ENCODE assay signal across 1 cellular context in the genomic region with DNA sequence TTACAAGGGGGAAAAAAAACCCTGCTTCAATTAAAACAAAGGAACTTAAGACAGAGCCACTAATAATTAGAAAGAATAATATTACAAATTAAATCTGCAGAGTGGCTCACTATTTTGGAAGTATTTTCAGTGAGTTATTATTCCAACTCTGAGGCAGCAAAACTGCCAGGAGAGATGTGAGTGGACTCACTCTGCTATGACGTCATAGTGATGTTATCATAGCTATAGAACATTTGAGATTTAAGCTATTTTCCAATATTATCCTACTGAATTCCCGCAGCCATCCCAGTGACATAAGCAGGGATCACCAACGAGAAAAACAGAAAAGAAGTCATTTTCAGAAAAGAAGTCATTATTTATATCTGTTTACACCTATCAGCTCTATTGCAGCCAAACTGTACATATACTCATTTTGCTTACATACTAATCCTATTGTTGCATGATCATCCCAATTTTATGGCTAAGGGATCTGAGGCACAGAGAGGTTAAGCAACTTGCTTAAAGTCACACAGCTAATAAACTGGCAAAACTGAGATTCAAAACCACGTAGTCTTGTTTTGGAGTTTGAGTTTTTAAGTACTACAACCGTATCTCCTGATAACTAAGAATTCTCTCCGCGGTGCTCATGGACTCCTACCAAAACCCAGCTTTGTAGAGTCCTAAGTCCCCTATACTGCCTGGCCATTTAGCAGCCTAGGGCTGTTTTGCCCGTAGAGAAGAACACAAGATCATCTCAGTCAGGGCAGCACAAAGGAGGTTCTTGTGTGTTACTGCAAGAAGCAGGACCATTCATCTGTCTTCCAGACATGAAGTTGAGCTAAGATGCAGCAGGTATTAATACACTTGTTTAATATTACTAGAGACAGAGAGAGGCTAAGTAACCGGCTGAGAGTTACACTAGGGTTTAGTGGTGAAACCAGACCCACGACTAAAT.
A peak's percentile ranks its signal among the peaks of the same experiment; 100 is the strongest.
TF ChIP-seq lines count a peak whose summit lies in the region.

No MANE protein-coding gene starts in this region.

TF ChIP-seq in SK-N-SH treated with all-trans-retinoic acid at 6 μM for 48 hours, 23 proteins besides CTCF, POLR2A, EP300 and RAD21 (continued from another document):
- TF ChIP-seq ZC3H10 (CRISPR knock-in tag; IDR thresholded peaks at IDR 0.05) (no peak), CSRNP3 (CRISPR knock-in tag; IDR thresholded peaks at IDR 0.05) (no peak), PPARA (CRISPR knock-in tag; IDR thresholded peaks at IDR 0.05; ENCODE audit: borderline replicate concordance) (peak; percentile 84; the same call in 1 of the 2 replicates), ARNTL (CRISPR knock-in tag; IDR thresholded peaks at IDR 0.05; ENCODE audit: borderline replicate concordance, low read depth) (no peak), CREB5 (CRISPR knock-in tag; IDR thresholded peaks at IDR 0.05; ENCODE audit: low read depth) (peak; percentile 85), ESRRG (CRISPR knock-in tag; IDR thresholded peaks at IDR 0.05) (no peak), ZFP3 (CRISPR knock-in tag; IDR thresholded peaks at IDR 0.05) (no peak), TOX (CRISPR knock-in tag; IDR thresholded peaks at IDR 0.05; ENCODE audit: borderline replicate concordance) (no peak), PATZ1 (CRISPR knock-in tag; IDR thresholded peaks at IDR 0.05; ENCODE audit: borderline replicate concordance) (no peak), POU6F1 (CRISPR knock-in tag; IDR thresholded peaks at IDR 0.05; ENCODE audit: borderline replicate concordance, low read depth) (no peak), TCF4 (CRISPR knock-in tag; IDR thresholded peaks at IDR 0.05; ENCODE audit: borderline replicate concordance) (no peak), BACH2 (CRISPR knock-in tag; IDR thresholded peaks at IDR 0.05; ENCODE audit: borderline replicate concordance) (no peak), CSDC2 (CRISPR knock-in tag; IDR thresholded peaks at IDR 0.05) (no peak), ZNF70 (CRISPR knock-in tag; IDR thresholded peaks at IDR 0.05) (peak; percentile 82)
- TF ChIP-seq, protein P1, sequence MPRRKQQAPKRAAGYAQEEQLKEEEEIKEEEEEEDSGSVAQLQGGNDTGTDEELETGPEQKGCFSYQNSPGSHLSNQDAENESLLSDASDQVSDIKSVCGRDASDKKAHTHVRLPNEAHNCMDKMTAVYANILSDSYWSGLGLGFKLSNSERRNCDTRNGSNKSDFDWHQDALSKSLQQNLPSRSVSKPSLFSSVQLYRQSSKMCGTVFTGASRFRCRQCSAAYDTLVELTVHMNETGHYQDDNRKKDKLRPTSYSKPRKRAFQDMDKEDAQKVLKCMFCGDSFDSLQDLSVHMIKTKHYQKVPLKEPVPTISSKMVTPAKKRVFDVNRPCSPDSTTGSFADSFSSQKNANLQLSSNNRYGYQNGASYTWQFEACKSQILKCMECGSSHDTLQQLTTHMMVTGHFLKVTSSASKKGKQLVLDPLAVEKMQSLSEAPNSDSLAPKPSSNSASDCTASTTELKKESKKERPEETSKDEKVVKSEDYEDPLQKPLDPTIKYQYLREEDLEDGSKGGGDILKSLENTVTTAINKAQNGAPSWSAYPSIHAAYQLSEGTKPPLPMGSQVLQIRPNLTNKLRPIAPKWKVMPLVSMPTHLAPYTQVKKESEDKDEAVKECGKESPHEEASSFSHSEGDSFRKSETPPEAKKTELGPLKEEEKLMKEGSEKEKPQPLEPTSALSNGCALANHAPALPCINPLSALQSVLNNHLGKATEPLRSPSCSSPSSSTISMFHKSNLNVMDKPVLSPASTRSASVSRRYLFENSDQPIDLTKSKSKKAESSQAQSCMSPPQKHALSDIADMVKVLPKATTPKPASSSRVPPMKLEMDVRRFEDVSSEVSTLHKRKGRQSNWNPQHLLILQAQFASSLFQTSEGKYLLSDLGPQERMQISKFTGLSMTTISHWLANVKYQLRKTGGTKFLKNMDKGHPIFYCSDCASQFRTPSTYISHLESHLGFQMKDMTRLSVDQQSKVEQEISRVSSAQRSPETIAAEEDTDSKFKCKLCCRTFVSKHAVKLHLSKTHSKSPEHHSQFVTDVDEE (CRISPR knock-in tag; IDR thresholded peaks at IDR 0.05): peak; percentile 32; the same call in 1 of the 2 replicates
